In the genomic region with DNA sequence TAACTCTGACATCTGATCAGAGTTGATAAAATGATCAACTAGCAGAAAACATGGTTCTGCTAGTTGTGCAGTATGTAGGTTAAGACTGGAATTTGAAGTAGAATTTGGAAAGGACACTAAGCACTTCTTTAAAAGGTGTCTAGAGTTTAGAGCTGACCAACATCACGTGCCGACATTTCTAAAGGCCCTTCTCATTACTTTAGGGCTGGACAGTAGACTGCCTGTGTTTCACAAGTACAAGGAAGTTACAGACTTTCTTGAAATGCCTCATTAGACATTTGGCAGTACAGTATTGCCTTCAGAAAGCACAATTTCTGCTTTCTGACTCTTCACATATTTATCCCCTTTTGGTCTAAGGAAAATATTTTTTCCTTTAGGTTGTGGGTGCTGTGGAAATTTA, we compare ENCODE assay signal across 16 cellular contexts.
DNase-seq lines count a peak whose midpoint lies in the region; ATAC-seq and TF ChIP-seq lines count a peak whose summit lies in the region.
"Had no signal": no experiment of that assay in that cellular context is flagged by ENCODE, and none has a peak within 500 bp of the region (broad histone marks: within the 10 kb centered on the region; RNA-seq: fewer than 3 reads in every experiment).

No MANE protein-coding gene starts in this region.

- peak; percentile 35 to 58 for ATAC-seq in gastrocnemius medialis
- ATAC-seq: A549, GM12878, HCT116, HepG2 had no signal

- no peak for TF ChIP-seq POLR2A in gastrocnemius medialis (IDR thresholded peaks at IDR 0.05)

- H3K27me3 ChIP-seq in gastrocnemius medialis, result no peaks in the 10 kb centered on the region
- H3K27me3 ChIP-seq: BLaER1 had no signal

- CTCF ChIA-PET in Calu3 (lab: Charles Lee), result interaction anchor here (0.7 kb wide), 1 partner anchor 17 kb away, joined by 3 read pairs; no protein-coding TSS in a partner anchor

- TF ChIP-seq CTCF in Calu3 (IDR thresholded peaks at IDR 0.05; ENCODE audit: unreplicated experiment), result no peak
- no peak for TF ChIP-seq CTCF in gastrocnemius medialis (IDR thresholded peaks at IDR 0.05 in 4 of 5, conservative IDR thresholded peaks at IDR 0.05 in 1 of 5)

- no peak overlapping the region for H3K4me3 ChIP-seq in gastrocnemius medialis
- H3K4me3 ChIP-seq: A549, BLaER1, GM12878, GM23248 had no signal

- DNase-seq in Calu3, result peak; percentile 4
- peak; percentile 33 for DNase-seq in SK-MEL-5 (ENCODE audit: low read depth, low spot score)
- DNase-seq in kidney tubule cell (ENCODE audit: low spot score), result peak; percentile 52
- DNase-seq in gastrocnemius medialis, result no peak
- DNase-seq in AG08396 (ENCODE audit: low spot score), result no peak
- DNase-seq in RPMI8226, result no peak
- DNase-seq in NOMO-1 treated with dmso at 0.1 percent for 144 hours (lab: John Stamatoyannopoulos, UW; ENCODE audit: unreplicated experiment), result no peak
- DNase-seq: CD8-positive, alpha-beta memory T cell; DMS 273 treated with DMSO at 0.1 percent for 48 hours; DMS79; GM23248 had no signal

- in situ Hi-C loops in SK-MEL-5 (cut with HindIII; ENCODE audit: low pct_unique_long_range_greater_than_20kb, low sequenced_read_pairs), result no loop called here
- in situ Hi-C loops in gastrocnemius medialis (cut with MboI; ENCODE audit: low sequenced_read_pairs in 4 of 4), result no loop called here

- no peaks in the 10 kb centered on the region for H3K9me3 ChIP-seq in gastrocnemius medialis
- H3K9me3 ChIP-seq: A549, BLaER1 had no signal

- H3K4me3 Mint-ChIP-seq in Calu3 (ENCODE audit: low read depth, unreplicated experiment), result no peak overlapping the region
- H3K4me3 Mint-ChIP-seq: CD8-positive, alpha-beta memory T cell had no signal

- no peaks in the 10 kb centered on the region for H3K27me3 Mint-ChIP-seq in Calu3 (ENCODE audit: unreplicated experiment)
- H3K27me3 Mint-ChIP-seq: CD8-positive, alpha-beta memory T cell had no signal

- H3K36me3 ChIP-seq in gastrocnemius medialis, result no peaks in the 10 kb centered on the region
- H3K36me3 ChIP-seq: BLaER1 had no signal

- H3K27ac Mint-ChIP-seq in Calu3 (ENCODE audit: unreplicated experiment), result no peak overlapping the region
- H3K27ac Mint-ChIP-seq: CD8-positive, alpha-beta memory T cell had no signal

- H3K9me3 Mint-ChIP-seq in Calu3 (ENCODE audit: low read depth, unreplicated experiment), result peaks cover 2% of the 10 kb centered on the region

- H3K4me1 Mint-ChIP-seq in Calu3 (ENCODE audit: low read depth, unreplicated experiment), result peaks cover 10% of the 10 kb centered on the region
- H3K4me1 Mint-ChIP-seq: CD8-positive, alpha-beta memory T cell had no signal

- peaks cover 10 to 11% of the 10 kb centered on the region in 2 donors for H3K4me1 ChIP-seq in gastrocnemius medialis
- H3K4me1 ChIP-seq: A549, BLaER1 had no signal

- no TSS peak for BruUV-seq in Calu3 (replicated peaks; lab: Mats Ljungman, UMichigan)

- intact Hi-C loops in Calu3 (cut with micrococcal nuclease; ENCODE audit: unreplicated experiment) (loop anchor here (2.0 kb wide), 1 partner anchor 25 kb away; no protein-coding TSS in a partner anchor), gastrocnemius medialis (cut with DNase I; ENCODE audit: low total_unique reads) (no loop called here)

- no peak overlapping the region for H3K27ac ChIP-seq in gastrocnemius medialis
- H3K27ac ChIP-seq: A549, BLaER1, GM23248 had no signal

- no peaks in the 10 kb centered on the region for H3K36me3 Mint-ChIP-seq in Calu3 (ENCODE audit: insufficient read depth, unreplicated experiment)
- H3K36me3 Mint-ChIP-seq: CD8-positive, alpha-beta memory T cell had no signal

Comparison
In these comparisons a context has a peak if more than half of its experiments do, and no peak if none do; other contexts are left out.
1. DNase-seq: peak in Calu3 (single experiment), SK-MEL-5 (single experiment) and kidney tubule cell (single experiment); none in gastrocnemius medialis (0 of 2), AG08396 (single experiment), RPMI8226 (single experiment) and NOMO-1 treated with dmso at 0.1 percent for 144 hours (single experiment).